ENCODE assay signal across 12 cellular contexts in genomic region chr9:106878081-106878837, GRCh38. TPM values are rescaled to one million over a fixed set of nuclear protein-coding genes. Genes with fewer than 3 reads are reported as not detected.
DNase-seq lines count a peak whose midpoint lies in the region; ATAC-seq and TF ChIP-seq lines count a peak whose summit lies in the region.
"Had no signal": no experiment of that assay in that cellular context is flagged by ENCODE, and none has a peak within 500 bp of the region (broad histone marks: within the 10 kb centered on the region; RNA-seq: fewer than 3 reads in every experiment).

No MANE protein-coding gene starts in this region.

- H3K79me2 ChIP-seq in parathyroid adenoma = peaks cover 24% of the 10 kb centered on the region

- TF ChIP-seq POLR2A in tibial nerve (IDR thresholded peaks at IDR 0.05) = no peak

- H3K4me3 ChIP-seq in right atrium auricular region = no peak overlapping the region
- peak overlapping the region; percentile 15 for H3K4me3 ChIP-seq in parathyroid adenoma (ENCODE audit: low read depth, low read length)
- no peak overlapping the region for H3K4me3 ChIP-seq in tibial nerve
- H3K4me3 ChIP-seq: BLaER1 had no signal

- H2AFZ ChIP-seq in parathyroid adenoma = peak overlapping the region; percentile 43

- TF ChIP-seq EP300 in tibial nerve (IDR thresholded peaks at IDR 0.05) = no peak

- peak overlapping the region; percentile 61 to 75 for H3K27ac ChIP-seq in right atrium auricular region
- H3K27ac ChIP-seq in parathyroid adenoma = peak overlapping the region; percentile 87
- peak overlapping the region in 2 of 4 donors; percentile 53 to 77 for H3K27ac ChIP-seq in tibial nerve
- H3K27ac ChIP-seq: BLaER1 had no signal

- peak overlapping the region; percentile 54 for H3K4me2 ChIP-seq in parathyroid adenoma (ENCODE audit: low read length)
- H3K4me2 ChIP-seq: BLaER1 had no signal

- ATAC-seq in SK-N-SH treated with all-trans-retinoic acid at 6 μM for 48 hours = peak; percentile 7; the same call in 1 of the 3 replicates

- TF ChIP-seq CTCF in right atrium auricular region (IDR thresholded peaks at IDR 0.05) (no peak), parathyroid adenoma (IDR thresholded peaks at IDR 0.05) (no peak), tibial nerve (IDR thresholded peaks at IDR 0.05) (no peak)

- intact Hi-C loops in posterior cingulate gyrus (cut with DNase I) = no loop called here

- DNase-seq in right atrium auricular region (ENCODE audit: low spot score) = no peak
- DNase-seq in tibial nerve (ENCODE audit: low spot score in 2 of 2) = no peak
- DNase-seq in posterior cingulate gyrus = no peak
- DNase-seq in NOMO-1 (lab: John Stamatoyannopoulos, UW; ENCODE audit: unreplicated experiment in 2 of 2) = no peak
- DNase-seq in amygdala (lab: John Stamatoyannopoulos, UW) = no peak
- DNase-seq: activated naive CD8-positive, alpha-beta T cell treated with anti-CD3 and anti-CD28 coated beads for 36 hours; effector memory CD4-positive, alpha-beta T cell; NCI-H526 had no signal

- H3K9me3 ChIP-seq in ES-I3 (ENCODE audit: control insufficient read depth, insufficient read depth, low read length) (no peaks in the 10 kb centered on the region), right atrium auricular region (no peaks in the 10 kb centered on the region), parathyroid adenoma (ENCODE audit: control insufficient read depth, low read length) (no peaks in the 10 kb centered on the region), tibial nerve (no peaks in the 10 kb centered on the region)
- H3K9me3 ChIP-seq: BLaER1 had no signal

- 77% methylated on average over 5 of the region's 5 CpGs for WGBS in tibial nerve, 2 donors

- H3K36me3 ChIP-seq in ES-I3 (ENCODE audit: insufficient read depth, low read length) = peaks cover 3% of the 10 kb centered on the region; the same call in 1 of the 2 replicates
- H3K36me3 ChIP-seq in right atrium auricular region = no peaks in the 10 kb centered on the region
- H3K36me3 ChIP-seq in parathyroid adenoma (ENCODE audit: control insufficient read depth, insufficient read depth, low read length) = no peaks in the 10 kb centered on the region
- no peaks in the 10 kb centered on the region for H3K36me3 ChIP-seq in tibial nerve
- H3K36me3 ChIP-seq: BLaER1 had no signal

- H3K27me3 ChIP-seq in right atrium auricular region (no peaks in the 10 kb centered on the region), parathyroid adenoma (ENCODE audit: control insufficient read depth, insufficient read depth, low read length) (no peaks in the 10 kb centered on the region), tibial nerve (no peaks in the 10 kb centered on the region)
- H3K27me3 ChIP-seq: BLaER1 had no signal

- H3K4me1 ChIP-seq in ES-I3 (ENCODE audit: insufficient read depth, low read length) (peaks cover 55% of the 10 kb centered on the region), right atrium auricular region (peaks cover 0 to 72% of the 10 kb centered on the region in 2 donors), parathyroid adenoma (peaks cover 45% of the 10 kb centered on the region), tibial nerve (peaks cover 0 to 81% (median 26%) of the 10 kb centered on the region in 4 donors)

- H3K9ac ChIP-seq in ES-I3 (ENCODE audit: low read depth, low read length) (peak overlapping the region; percentile 19; the same call in 1 of the 2 replicates), parathyroid adenoma (no peak overlapping the region)
- H3K9ac ChIP-seq: BLaER1 had no signal

TF ChIP-seq in SK-N-SH treated with all-trans-retinoic acid at 6 μM for 48 hours, 23 proteins besides CTCF, POLR2A, EP300 and RAD21:
- no peak for TF ChIP-seq TCF4 (CRISPR knock-in tag; IDR thresholded peaks at IDR 0.05; ENCODE audit: borderline replicate concordance)
- no peak for TF ChIP-seq CSRNP3 (CRISPR knock-in tag; IDR thresholded peaks at IDR 0.05)
- no peak for TF ChIP-seq ISL1 (CRISPR knock-in tag; IDR thresholded peaks at IDR 0.05)
- TF ChIP-seq TSHZ2 (CRISPR knock-in tag; IDR thresholded peaks at IDR 0.05) = no peak
- no peak for TF ChIP-seq CREB5 (CRISPR knock-in tag; IDR thresholded peaks at IDR 0.05; ENCODE audit: low read depth)
- TF ChIP-seq PPARA (CRISPR knock-in tag; IDR thresholded peaks at IDR 0.05; ENCODE audit: borderline replicate concordance) = no peak
- no peak for TF ChIP-seq PATZ1 (CRISPR knock-in tag; IDR thresholded peaks at IDR 0.05; ENCODE audit: borderline replicate concordance)
- no peak for TF ChIP-seq TOX (CRISPR knock-in tag; IDR thresholded peaks at IDR 0.05; ENCODE audit: borderline replicate concordance)
- no peak for TF ChIP-seq ESRRG (CRISPR knock-in tag; IDR thresholded peaks at IDR 0.05)
- TF ChIP-seq OSR1 (CRISPR knock-in tag; IDR thresholded peaks at IDR 0.05) = no peak
- no peak for TF ChIP-seq SNAI2 (CRISPR knock-in tag; IDR thresholded peaks at IDR 0.05)
- no peak for TF ChIP-seq ZNF8 (CRISPR knock-in tag; IDR thresholded peaks at IDR 0.05)
- no peak for TF ChIP-seq ARNTL (CRISPR knock-in tag; IDR thresholded peaks at IDR 0.05; ENCODE audit: borderline replicate concordance, low read depth)
- TF ChIP-seq ZFP3 (CRISPR knock-in tag; IDR thresholded peaks at IDR 0.05) = no peak
- TF ChIP-seq ZNF565 (CRISPR knock-in tag; conservative IDR thresholded peaks at IDR 0.05; ENCODE audit: low read depth) = no peak
- TF ChIP-seq CSDC2 (CRISPR knock-in tag; IDR thresholded peaks at IDR 0.05) = no peak
- no peak for TF ChIP-seq ZC3H10 (CRISPR knock-in tag; IDR thresholded peaks at IDR 0.05)
- no peak for TF ChIP-seq GLIS3 (CRISPR knock-in tag; IDR thresholded peaks at IDR 0.05)
- TF ChIP-seq BACH2 (CRISPR knock-in tag; IDR thresholded peaks at IDR 0.05; ENCODE audit: borderline replicate concordance) = no peak
- no peak for TF ChIP-seq ZNF70 (CRISPR knock-in tag; IDR thresholded peaks at IDR 0.05)

RNA-seq across cellular contexts. Expression of gene ZNF462, which starts 15.3 kb away (rescaled TPM):
- total RNA-seq in right atrium auricular region (10 to 100 TPM; 20.9 to 30.5 TPM), tibial nerve (10 to 100 TPM; 18.6 to 37.1 (median 27.3) TPM)
